In the genomic region with DNA sequence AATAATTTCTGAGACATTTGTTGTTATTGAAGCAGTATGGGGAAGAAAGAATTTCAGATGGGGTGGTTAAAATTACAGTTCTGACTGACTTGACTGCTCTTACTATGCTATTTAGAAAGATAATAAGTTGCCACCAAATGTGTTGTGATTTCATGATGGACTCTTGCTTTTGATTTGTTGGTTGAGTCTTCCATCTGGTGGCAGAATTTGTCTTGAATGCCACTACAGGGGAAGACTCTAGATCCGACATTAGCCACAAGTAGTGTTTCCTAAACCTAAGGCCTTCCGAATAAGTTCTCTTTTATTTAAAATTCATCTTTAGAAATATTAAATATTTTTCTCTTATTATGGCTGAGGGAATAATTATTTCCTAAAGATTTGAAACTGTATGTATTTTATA, we compare ENCODE assay signal across 11 cellular contexts.
DNase-seq lines count a peak whose midpoint lies in the region; ATAC-seq and TF ChIP-seq lines count a peak whose summit lies in the region.
"Had no signal": no experiment of that assay in that cellular context is flagged by ENCODE, and none has a peak within 500 bp of the region (broad histone marks: within the 10 kb centered on the region; RNA-seq: fewer than 3 reads in every experiment).

No MANE protein-coding gene starts in this region.

- TF ChIP-seq CTCF in astrocyte of the cerebellum (IDR thresholded peaks at IDR 0.05; ENCODE audit: low read depth, low read length, missing control alignments), result peak; percentile 21
- peak; percentile 43 for TF ChIP-seq CTCF in lower lobe of right lung (IDR thresholded peaks at IDR 0.05)

- H3K4me3 Mint-ChIP-seq in activated naive CD8-positive, alpha-beta T cell treated with anti-CD3 and anti-CD28 coated beads, Interleukin-2, amount 50 U/mL, for 24 hours, result no peak overlapping the region

- no peaks in the 10 kb centered on the region for H3K9me3 ChIP-seq in lower lobe of right lung

- H3K4me3 ChIP-seq in astrocyte of the cerebellum (ENCODE audit: low read depth, low read length) (no peak overlapping the region), lower lobe of right lung (no peak overlapping the region)

- H3K9me3 Mint-ChIP-seq in activated naive CD8-positive, alpha-beta T cell treated with anti-CD3 and anti-CD28 coated beads, Interleukin-2, amount 50 U/mL, for 24 hours, result no peaks in the 10 kb centered on the region

- no peaks in the 10 kb centered on the region for H3K36me3 ChIP-seq in lower lobe of right lung

- no peaks in the 10 kb centered on the region for H3K36me3 Mint-ChIP-seq in activated naive CD8-positive, alpha-beta T cell treated with anti-CD3 and anti-CD28 coated beads, Interleukin-2, amount 50 U/mL, for 24 hours (ENCODE audit: low read depth)

- H3K27me3 Mint-ChIP-seq in activated naive CD8-positive, alpha-beta T cell treated with anti-CD3 and anti-CD28 coated beads, Interleukin-2, amount 50 U/mL, for 24 hours, result no peaks in the 10 kb centered on the region

- DNase-seq in COR-L47 (lab: John Stamatoyannopoulos, UW), result peak; percentile 25
- peak; percentile 40 for DNase-seq in HT1080 (ENCODE audit: low read depth)
- no peak for DNase-seq in astrocyte of the cerebellum (ENCODE audit: low read depth)
- DNase-seq in lower lobe of right lung, result no peak
- DNase-seq in NCI-H510A treated with DMSO at 0.1 percent for 48 hours (lab: John Stamatoyannopoulos, UW), result no peak
- DNase-seq in activated naive CD8-positive, alpha-beta T cell treated with anti-CD3 and anti-CD28 coated beads, Interleukin-2, amount 50 U/mL, for 24 hours, result no peak
- no peak for DNase-seq in activated effector memory CD4-positive, alpha-beta T cell treated with Interleukin-2 at 50 U/mL for 16 hours
- DNase-seq in GM19238 (ENCODE audit: insufficient read length, low spot score), result no peak
- DNase-seq: anterior cingulate cortex; left ventricle myocardium superior; stimulated activated CD4-positive, alpha-beta T cell treated with anti-CD3 and anti-CD28 coated beads, Interleukin-2, amount 100 ng/mL, for 24 hours had no signal

- no peaks in the 10 kb centered on the region for H3K27me3 ChIP-seq in lower lobe of right lung (ENCODE audit: low read depth)

- H3K27ac Mint-ChIP-seq in activated naive CD8-positive, alpha-beta T cell treated with anti-CD3 and anti-CD28 coated beads, Interleukin-2, amount 50 U/mL, for 24 hours, result no peak overlapping the region

- H3K4me1 Mint-ChIP-seq in activated naive CD8-positive, alpha-beta T cell treated with anti-CD3 and anti-CD28 coated beads, Interleukin-2, amount 50 U/mL, for 24 hours, result no peaks in the 10 kb centered on the region

- in situ Hi-C loops in astrocyte of the cerebellum (cut with HindIII; ENCODE audit: low sequenced_read_pairs), result no loop called here

- no peak for ATAC-seq in lower lobe of right lung
- no peak for ATAC-seq in activated naive CD8-positive, alpha-beta T cell treated with anti-CD3 and anti-CD28 coated beads, Interleukin-2, amount 50 U/mL, for 24 hours
- ATAC-seq: left ventricle myocardium superior had no signal

- no peaks in the 10 kb centered on the region for H3K4me1 ChIP-seq in lower lobe of right lung

- no peak overlapping the region for H3K27ac ChIP-seq in lower lobe of right lung

- intact Hi-C loops in lower lobe of right lung (cut with DNase I), result no loop called here

Comparison
In these comparisons a context has a peak if more than half of its experiments do, and no peak if none do; other contexts are left out.
1. DNase-seq: peak in COR-L47 (single experiment) and HT1080 (single experiment); none in astrocyte of the cerebellum (single experiment), lower lobe of right lung (single experiment), NCI-H510A treated with DMSO at 0.1 percent for 48 hours (single experiment), activated naive CD8-positive, alpha-beta T cell treated with anti-CD3 and anti-CD28 coated beads, Interleukin-2, amount 50 U/mL, for 24 hours (single experiment), activated effector memory CD4-positive, alpha-beta T cell treated with Interleukin-2 at 50 U/mL for 16 hours (single experiment) and GM19238 (single experiment).